Comparison of ENCODE assay signal across 24 cellular contexts in genomic region chr4:130591091-130591490, GRCh38.
DNase-seq lines count a peak whose midpoint lies in the region; ATAC-seq, FAIRE-seq and TF ChIP-seq lines count a peak whose summit lies in the region.
"Had no signal": no experiment of that assay in that cellular context is flagged by ENCODE, and none has a peak within 500 bp of the region (broad histone marks: within the 10 kb centered on the region; RNA-seq: fewer than 3 reads in every experiment).

No MANE protein-coding gene starts in this region.

- no peaks in the 10 kb centered on the region for H3K9me3 ChIP-seq in hepatocyte (ENCODE audit: low read depth)
- H3K9me3 ChIP-seq in smooth muscle cell (replicated peaks; ENCODE audit: low read depth) = no peaks in the 10 kb centered on the region
- H3K9me3 ChIP-seq in uterus = no peaks in the 10 kb centered on the region
- H3K9me3 ChIP-seq: BLaER1, Caco-2 had no signal

- H3K4me1 Mint-ChIP-seq in osteocyte (ENCODE audit: unreplicated experiment) = no peaks in the 10 kb centered on the region
- H3K4me1 Mint-ChIP-seq: B cell; CD4-positive, CD25-positive, alpha-beta regulatory T cell; GM23338 had no signal

- H3K4me3 ChIP-seq in bronchial epithelial cell (ENCODE audit: low read depth, low read length) = no peak overlapping the region
- no peak overlapping the region for H3K4me3 ChIP-seq in hepatocyte
- no peak overlapping the region for H3K4me3 ChIP-seq in smooth muscle cell
- H3K4me3 ChIP-seq in uterus = no peak overlapping the region
- H3K4me3 ChIP-seq: BLaER1, GM23338 had no signal

- 87% methylated on average over 2 of the region's 2 CpGs for WGBS in hepatocyte (ENCODE audit: low lambda C conversion rate, missing lambda C conversion rate)
- WGBS in smooth muscle cell (ENCODE audit: low lambda C conversion rate) = 78% methylated on average over 2 of the region's 2 CpGs

- H3K9me3 Mint-ChIP-seq in osteocyte (ENCODE audit: unreplicated experiment) = peaks cover 7% of the 10 kb centered on the region

- H3K79me2 ChIP-seq in hepatocyte (no peaks in the 10 kb centered on the region), smooth muscle cell (ENCODE audit: low read depth) (no peaks in the 10 kb centered on the region)

- H3K36me3 Mint-ChIP-seq in osteocyte (ENCODE audit: unreplicated experiment) = no peaks in the 10 kb centered on the region
- H3K36me3 Mint-ChIP-seq: CD4-positive, CD25-positive, alpha-beta regulatory T cell; CD8-positive, alpha-beta T cell had no signal

- TF ChIP-seq CTCF in bronchial epithelial cell (IDR thresholded peaks at IDR 0.05; ENCODE audit: insufficient read depth, low read length, severe bottlenecking) (no peak), hepatocyte (IDR thresholded peaks at IDR 0.05; ENCODE audit: poor library complexity) (no peak), smooth muscle cell (IDR thresholded peaks at IDR 0.05; ENCODE audit: borderline replicate concordance, insufficient read depth, poor library complexity, severe bottlenecking) (no peak), uterus (IDR thresholded peaks at IDR 0.05) (no peak), osteocyte (IDR thresholded peaks at IDR 0.05) (no peak)

- H3K27me3 ChIP-seq in bronchial epithelial cell (ENCODE audit: control insufficient read depth, insufficient read depth, low read length) = no peaks in the 10 kb centered on the region
- no peaks in the 10 kb centered on the region for H3K27me3 ChIP-seq in hepatocyte
- no peaks in the 10 kb centered on the region for H3K27me3 ChIP-seq in smooth muscle cell (ENCODE audit: low read depth)
- no peaks in the 10 kb centered on the region for H3K27me3 ChIP-seq in uterus
- H3K27me3 ChIP-seq: BLaER1 had no signal

- H3K27me3 Mint-ChIP-seq in osteocyte (ENCODE audit: unreplicated experiment) = no peaks in the 10 kb centered on the region
- H3K27me3 Mint-ChIP-seq: B cell; CD4-positive, CD25-positive, alpha-beta regulatory T cell had no signal

- H3K4me3 Mint-ChIP-seq in osteocyte (ENCODE audit: unreplicated experiment) = no peak overlapping the region
- H3K4me3 Mint-ChIP-seq: B cell; CD4-positive, CD25-positive, alpha-beta regulatory T cell; CD8-positive, alpha-beta T cell; GM23338; H9 had no signal

- H3K36me3 ChIP-seq in bronchial epithelial cell (ENCODE audit: control insufficient read depth, insufficient read depth, low read length) (no peaks in the 10 kb centered on the region), hepatocyte (replicated peaks; ENCODE audit: insufficient read depth, low read depth) (no peaks in the 10 kb centered on the region), smooth muscle cell (ENCODE audit: low read depth) (no peaks in the 10 kb centered on the region), uterus (no peaks in the 10 kb centered on the region)
- H3K36me3 ChIP-seq: BLaER1 had no signal

- no peak overlapping the region for H3K27ac Mint-ChIP-seq in osteocyte (ENCODE audit: unreplicated experiment)
- H3K27ac Mint-ChIP-seq: B cell; CD4-positive, CD25-positive, alpha-beta regulatory T cell; CD8-positive, alpha-beta T cell; GM23338; H9 had no signal

- ATAC-seq in HG03521 (IDR thresholded peaks at IDR 0.05; ENCODE audit: unreplicated experiment) = no peak
- ATAC-seq: CD8-positive, alpha-beta T cell; GM23338; HCT116 had no signal

- no peak for TF ChIP-seq POLR2A in uterus (IDR thresholded peaks at IDR 0.05)

- no peak overlapping the region for H3K4me2 ChIP-seq in hepatocyte
- H3K4me2 ChIP-seq in smooth muscle cell = no peak overlapping the region
- H3K4me2 ChIP-seq: BLaER1, GM23338 had no signal

- H2AFZ ChIP-seq in hepatocyte (no peak overlapping the region), smooth muscle cell (ENCODE audit: low read depth) (peak overlapping the region; percentile 7)
- H2AFZ ChIP-seq: GM23338 had no signal

- intact Hi-C loops in uterus (cut with DNase I; ENCODE audit: low total_unique reads) = no loop called here

- no peak overlapping the region for H3K9ac ChIP-seq in smooth muscle cell (ENCODE audit: low read depth)
- H3K9ac ChIP-seq: BLaER1 had no signal

- H3K4me1 ChIP-seq in hepatocyte (ENCODE audit: insufficient read depth) (no peaks in the 10 kb centered on the region), smooth muscle cell (ENCODE audit: low read depth) (no peaks in the 10 kb centered on the region), uterus (no peaks in the 10 kb centered on the region)
- H3K4me1 ChIP-seq: BLaER1, Caco-2 had no signal

- no peaks in the 10 kb centered on the region for H3F3A ChIP-seq in smooth muscle cell (ENCODE audit: low read depth)

- FAIRE-seq in bronchial epithelial cell (lab: Jason Lieb, UNC) = no peak
- FAIRE-seq: A204.1, GM12891, GM18507 had no signal

- H4K20me1 ChIP-seq in hepatocyte (ENCODE audit: insufficient read depth, poor library complexity, severe bottlenecking) = no peaks in the 10 kb centered on the region
- no peaks in the 10 kb centered on the region for H4K20me1 ChIP-seq in smooth muscle cell (ENCODE audit: low read depth)
- H4K20me1 ChIP-seq: BLaER1 had no signal

- DNase-seq in DMS53 (lab: John Stamatoyannopoulos, UW) (peak; percentile 5), DMS53 treated with DMSO at 0.1 percent for 48 hours (lab: John Stamatoyannopoulos, UW; ENCODE audit: unreplicated experiment) (no peak), bronchial epithelial cell (ENCODE audit: low read depth) (peak; percentile 12), hepatocyte (ENCODE audit: low spot score) (no peak), smooth muscle cell (lab: John Stamatoyannopoulos, UW; ENCODE audit: unreplicated experiment) (no peak), uterus (no peak), osteocyte (ENCODE audit: extremely low spot score, unreplicated experiment) (no peak)
- DNase-seq: Caco-2; CD4-positive, CD25-positive, alpha-beta regulatory T cell; CD8-positive, alpha-beta T cell; DMS153; DMS79 treated with DMSO at 0.1 percent for 48 hours; GF-D8; H9 had no signal

- H3K9me2 ChIP-seq in hepatocyte (replicated peaks; ENCODE audit: insufficient read depth) = no peaks in the 10 kb centered on the region

- peak overlapping the region; percentile 53 for H3K27ac ChIP-seq in hepatocyte
- peak overlapping the region; percentile 84 for H3K27ac ChIP-seq in smooth muscle cell (ENCODE audit: low read depth)
- no peak overlapping the region for H3K27ac ChIP-seq in uterus
- H3K27ac ChIP-seq: 22Rv1, BLaER1, C4-2B had no signal

Comparison
In these comparisons a context has a peak if more than half of its experiments do, and no peak if none do; other contexts are left out.
1. DNase-seq: peak in DMS53 (single experiment) and bronchial epithelial cell (single experiment); none in DMS53 treated with DMSO at 0.1 percent for 48 hours (single experiment), hepatocyte (single experiment), smooth muscle cell (single experiment), uterus (0 of 2) and osteocyte (single experiment).
2. H3K27ac ChIP-seq: peak in hepatocyte (single experiment) and smooth muscle cell (single experiment); none in uterus (0 of 2).